5 cellular contexts compared by ENCODE assay signal in genomic region chr16:17846030-17846429, GRCh38.
"Had no signal": no experiment of that assay in that cellular context is flagged by ENCODE, and none has a peak within 500 bp of the region (broad histone marks: within the 10 kb centered on the region; RNA-seq: fewer than 3 reads in every experiment).

No MANE protein-coding gene starts in this region.

- H3K27ac ChIP-seq: HL-60 had no signal

- H3K4me3 ChIP-seq: K562 had no signal

- DNase-seq: IMR-90, KBM-7 had no signal

- H3K36me3 Mint-ChIP-seq: IgD-negative memory B cell had no signal

- H3K4me3 Mint-ChIP-seq: IgD-negative memory B cell had no signal

- H3K4me1 Mint-ChIP-seq: IgD-negative memory B cell had no signal
